In the genomic region with DNA sequence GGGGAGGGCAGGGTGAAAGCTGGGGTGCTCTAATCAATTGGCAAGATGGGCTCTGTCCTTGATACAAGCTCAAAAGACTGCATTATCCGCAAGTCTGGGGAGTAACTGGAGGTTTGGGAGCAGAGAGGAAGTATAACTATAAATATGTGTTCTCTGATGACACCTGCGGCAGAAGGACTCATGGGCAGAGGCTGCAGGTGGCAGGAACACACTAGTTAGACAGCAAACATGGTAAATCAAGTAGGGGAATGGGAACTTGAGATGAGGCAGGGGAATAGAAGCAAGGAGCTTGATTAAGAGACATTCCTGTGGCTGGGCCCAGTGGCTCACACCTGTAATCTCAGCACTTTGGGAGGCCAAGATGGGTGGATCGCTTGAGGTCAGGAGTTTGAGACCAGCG, we compare ENCODE assay signal across 17 cellular contexts. TPM values are rescaled to one million over a fixed set of nuclear protein-coding genes. Genes with fewer than 3 reads are reported as not detected.
DNase-seq lines count a peak whose midpoint lies in the region; ATAC-seq, FAIRE-seq and TF ChIP-seq lines count a peak whose summit lies in the region.
"Had no signal": no experiment of that assay in that cellular context is flagged by ENCODE, and none has a peak within 500 bp of the region (broad histone marks: within the 10 kb centered on the region; RNA-seq: fewer than 3 reads in every experiment).

No MANE protein-coding gene starts in this region.

- H3F3A ChIP-seq in Loucy (ENCODE audit: low read depth): no peaks in the 10 kb centered on the region

- no peak for TF ChIP-seq CTCF in Loucy (conservative IDR thresholded peaks at IDR 0.05; ENCODE audit: low read length)
- TF ChIP-seq CTCF in GM12878 (IDR thresholded peaks at IDR 0.05 in 2 of 3, conservative IDR thresholded peaks at IDR 0.05 in 1 of 3; ENCODE audit: control insufficient read depth in 2 of 3, extremely low read depth in 1 of 3, insufficient read depth in 1 of 3, low read depth in 3 of 3, low read length in 3 of 3): no peak
- TF ChIP-seq CTCF in stomach (IDR thresholded peaks at IDR 0.05): no peak

- RAD21 ChIA-PET in GM12878 (lab: Charles Lee; ENCODE audit: unreplicated experiment): interaction anchor here (0.7 to 3.5 kb wide), 17 partner anchors 9 to 117 kb away, joined by 3 to 34 read pairs (median 9); no protein-coding TSS in a partner anchor

- no peaks in the 10 kb centered on the region for H3K9me3 Mint-ChIP-seq in activated naive CD4-positive, alpha-beta T cell treated with anti-CD3 and anti-CD28 coated beads for 36 hours

- TF ChIP-seq RAD21 in GM12878 (IDR thresholded peaks at IDR 0.05; ENCODE audit: insufficient read depth, low read depth, low read length): no peak

- POLR2A ChIA-PET in GM12878 (lab: Charles Lee): interaction anchor here (1.0 to 2.8 kb wide), 7 partner anchors 13 to 114 kb away, joined by 3 to 23 read pairs (median 7); no protein-coding TSS in a partner anchor

- H3K9me3 ChIP-seq in Loucy (ENCODE audit: insufficient read depth, low read depth, low read length) (no peaks in the 10 kb centered on the region), GM12878 (replicated peaks; ENCODE audit: control insufficient read depth, insufficient read depth, low read length) (no peaks in the 10 kb centered on the region), stomach (no peaks in the 10 kb centered on the region)
- H3K9me3 ChIP-seq: adrenal gland, left ventricle myocardium inferior, thyroid gland had no signal

- H3K27me3 ChIP-seq in Loucy (ENCODE audit: insufficient read depth, low read length, poor library complexity, severe bottlenecking) (no peaks in the 10 kb centered on the region), GM12878 (replicated peaks in 1 of 2; ENCODE audit: control insufficient read depth in 2 of 2, insufficient read depth in 2 of 2, low read length in 1 of 2) (no peaks in the 10 kb centered on the region), stomach (no peaks in the 10 kb centered on the region)
- H3K27me3 ChIP-seq: adrenal gland, thyroid gland had no signal

- intact Hi-C loops in activated naive CD4-positive, alpha-beta T cell treated with anti-CD3 and anti-CD28 coated beads for 36 hours (cut with micrococcal nuclease): no loop called here
- intact Hi-C loops in GM12878 (cut with micrococcal nuclease; ENCODE audit: unreplicated experiment): no loop called here
- intact Hi-C loops in stomach (cut with DNase I; ENCODE audit: low total_unique reads): no loop called here

- CTCF ChIA-PET in activated naive CD4-positive, alpha-beta T cell treated with anti-CD3 and anti-CD28 coated beads for 36 hours (lab: Charles Lee): interaction anchor here (1.3 to 1.4 kb wide), 2 partner anchors 12 to 14 kb away, joined by 4 read pairs; no protein-coding TSS in a partner anchor
- CTCF ChIA-PET in GM12878 (lab: Yijun Ruan, JAX): interaction anchor here (0.5 to 2.1 kb wide), 7 partner anchors 10 to 86 kb away, joined by 3 to 5 read pairs (median 4); no protein-coding TSS in a partner anchor

- no peak for TF ChIP-seq EP300 in GM12878 (IDR thresholded peaks at IDR 0.05; ENCODE audit: borderline replicate concordance in 1 of 2, control insufficient read depth in 1 of 2, low read depth in 2 of 2, low read length in 2 of 2)
- no peak for TF ChIP-seq EP300 in stomach (IDR thresholded peaks at IDR 0.05)

- peak; percentile 11 for ATAC-seq in GM12878
- ATAC-seq: HepG2 had no signal

- TF ChIP-seq POLR2A in GM12878 (IDR thresholded peaks at IDR 0.05; ENCODE audit: low read depth, low read length): no peak
- TF ChIP-seq POLR2A in stomach (IDR thresholded peaks at IDR 0.05): no peak

- DNase-seq in activated naive CD4-positive, alpha-beta T cell treated with anti-CD3 and anti-CD28 coated beads for 36 hours: no peak
- DNase-seq in activated naive CD4-positive, alpha-beta T cell treated with Interleukin-2 at 50 U/mL for 16 hours: no peak
- no peak for DNase-seq in GM12878 (ENCODE audit: low read depth, low spot score)
- DNase-seq in stomach: no peak
- no peak for DNase-seq in NCI-H1930 (lab: John Stamatoyannopoulos, UW)
- no peak for DNase-seq in stimulated activated CD4-positive, alpha-beta T cell treated with anti-CD3 and anti-CD28 coated beads, Interleukin-2, amount 100 ng/mL, for 24 hours
- DNase-seq in Kasumi-1 (lab: John Stamatoyannopoulos, UW): no peak
- DNase-seq: adrenal gland, DMS 273 treated with DMSO at 0.1 percent for 48 hours, H9, left ventricle myocardium inferior, NCI-H1105, NCI-H2171 treated with DMSO at 0.1 percent for 48 hours, thyroid gland had no signal

- no peak overlapping the region for H3K9ac ChIP-seq in Loucy (ENCODE audit: low read depth, low read length, poor library complexity, severe bottlenecking)
- peak overlapping the region; percentile 60 for H3K9ac ChIP-seq in GM12878 (ENCODE audit: control insufficient read depth, insufficient read depth, low read length)

- WGBS in GM12878 (ENCODE audit: insufficient coverage, insufficient replicate concordance, low lambda C conversion rate, missing lambda C conversion rate): 40% methylated on average over 4 of the region's 4 CpGs
- WGBS in stomach, 5 donors: 67 to 87% (median 79%) methylated on average over 4 of the region's 4 CpGs

- H3K27ac Mint-ChIP-seq in activated naive CD4-positive, alpha-beta T cell treated with anti-CD3 and anti-CD28 coated beads for 36 hours: peak overlapping the region; percentile 67
- H3K27ac Mint-ChIP-seq: H9 had no signal

- no peak overlapping the region for H3K4me3 ChIP-seq in Loucy (ENCODE audit: low read length, poor library complexity, severe bottlenecking)
- peak overlapping the region; percentile 23; the same call in 1 of the 2 replicates for H3K4me3 ChIP-seq in GM12878
- H3K4me3 ChIP-seq in stomach: no peak overlapping the region
- H3K4me3 ChIP-seq: adrenal gland, left ventricle myocardium inferior, thyroid gland had no signal

- FAIRE-seq in GM12878 (lab: Jason Lieb, UNC): no peak
- FAIRE-seq: endometrium, HepG2 had no signal

- SMC1A ChIA-PET in GM12878 (lab: Charles Lee; ENCODE audit: uncharacterized antibody, unreplicated experiment): interaction anchor here (0.7 to 5.9 kb wide), 18 partner anchors 11 to 132 kb away, joined by 3 to 75 read pairs (median 4); no protein-coding TSS in a partner anchor

- no peaks in the 10 kb centered on the region for H3K9me2 ChIP-seq in Loucy (replicated peaks; ENCODE audit: low read depth, low read length)

- no peak overlapping the region for H2AFZ ChIP-seq in Loucy (ENCODE audit: low read length)
- H2AFZ ChIP-seq in GM12878 (ENCODE audit: control insufficient read depth, low read depth, low read length): no peak overlapping the region

- peaks cover 82% of the 10 kb centered on the region for H3K79me2 ChIP-seq in Loucy (ENCODE audit: insufficient read depth, low read length)
- H3K79me2 ChIP-seq in GM12878 (ENCODE audit: control insufficient read depth, insufficient read depth, low read length): peaks cover 84% of the 10 kb centered on the region

- peaks cover 30% of the 10 kb centered on the region for H3K4me1 ChIP-seq in Loucy (ENCODE audit: insufficient read depth, low read length, poor library complexity, severe bottlenecking)
- H3K4me1 ChIP-seq in GM12878 (ENCODE audit: control insufficient read depth, insufficient read depth, low read length): peaks cover 24% of the 10 kb centered on the region
- H3K4me1 ChIP-seq in stomach: peaks cover 0 to 22% (median 6%) of the 10 kb centered on the region in 4 donors
- H3K4me1 ChIP-seq: adrenal gland had no signal

- H3K4me3 Mint-ChIP-seq in activated naive CD4-positive, alpha-beta T cell treated with anti-CD3 and anti-CD28 coated beads for 36 hours: no peak overlapping the region

- no peaks in the 10 kb centered on the region for H4K20me1 ChIP-seq in Loucy (ENCODE audit: insufficient read depth, low read length, poor library complexity, severe bottlenecking)
- no peaks in the 10 kb centered on the region for H4K20me1 ChIP-seq in GM12878 (ENCODE audit: control insufficient read depth, insufficient read depth)

- H3K27ac ChIP-seq in GM12878 (ENCODE audit: control insufficient read depth, insufficient read depth) (peak overlapping the region; percentile 88), stomach (peak overlapping the region in 3 of 5 donors; percentile 21 to 62 (median 34))
- H3K27ac ChIP-seq: adrenal gland, left ventricle myocardium inferior, thyroid gland had no signal

- H3K36me3 ChIP-seq in Loucy (ENCODE audit: insufficient read depth, low read length) (no peaks in the 10 kb centered on the region), GM12878 (ENCODE audit: control insufficient read depth in 2 of 2, insufficient read depth in 2 of 2, low read length in 1 of 2) (peaks cover 0 to 2% of the 10 kb centered on the region in 2 experiments; a peak in 2 of 4 replicates), stomach (no peaks in the 10 kb centered on the region)
- H3K36me3 ChIP-seq: adrenal gland, left ventricle myocardium inferior, thyroid gland had no signal

- H3K27me3 Mint-ChIP-seq in activated naive CD4-positive, alpha-beta T cell treated with anti-CD3 and anti-CD28 coated beads for 36 hours (ENCODE audit: low read depth): no peaks in the 10 kb centered on the region

- H3K36me3 Mint-ChIP-seq in activated naive CD4-positive, alpha-beta T cell treated with anti-CD3 and anti-CD28 coated beads for 36 hours (ENCODE audit: low read depth): peaks cover 4% of the 10 kb centered on the region

- in situ Hi-C loops in GM12878 (cut with MboI): no loop called here

- BruUV-seq in GM12878 (replicated peaks; lab: Mats Ljungman, UMichigan): no TSS peak

- H3K4me2 ChIP-seq in Loucy (ENCODE audit: low read depth, low read length, poor library complexity, severe bottlenecking) (peak overlapping the region; percentile 54), GM12878 (ENCODE audit: control insufficient read depth, insufficient read depth) (peak overlapping the region; percentile 57)

- H3K4me1 Mint-ChIP-seq in activated naive CD4-positive, alpha-beta T cell treated with anti-CD3 and anti-CD28 coated beads for 36 hours (ENCODE audit: low read depth): peaks cover 30% of the 10 kb centered on the region

RNA-seq across cellular contexts. Expression of a gene that starts 30.3 kb away (rescaled TPM):
- 10 to 100 TPM; 67.5 to 78.3 TPM for total RNA-seq in activated naive CD4-positive, alpha-beta T cell treated with anti-CD3 and anti-CD28 coated beads for 36 hours
- total RNA-seq in GM12878 (2013; cell fraction: nucleolus; rRNA removed): 127 and 135 TPM in 2 replicates
- total RNA-seq in GM12878 (2014; rRNA removed): 62.9 and 64.1 TPM in 2 replicates
- total RNA-seq in GM12878 (2014; rRNA removed; fragmentation: Illumina TruSeq; extraction: Trizol): 93.8 and 97.0 TPM in 2 replicates
- total RNA-seq in GM12878 (2021): 133 and 147 TPM in 2 replicates
- polyA plus RNA-seq in GM12878 (2011; ENCODE audit: low read depth): 47.8 TPM
- polyA plus RNA-seq in GM12878 (2011; rRNA removed): 196 and 229 TPM in 2 replicates
- polyA plus RNA-seq in GM12878 (2011; cell fraction: cytosol; rRNA removed): 102 and 107 TPM in 2 replicates
- 109 and 117 TPM in 2 replicates for polyA plus RNA-seq in GM12878 (2011; cell fraction: nucleus; rRNA removed)
- 97.8 and 124 TPM in 2 replicates for polyA plus RNA-seq in GM12878 (2012)
- 138 and 150 TPM in 2 replicates for polyA plus RNA-seq in GM12878 (2014; fragmentation: Illumina TruSeq; extraction: Trizol)
- 10 to 100 TPM; 19.4 to 29.4 TPM for polyA plus RNA-seq in GM12878 (2014; fragmentation: Nextera tagmentation; extraction: Ambion mirVana)
- polyA plus RNA-seq in GM12878 (2014; rRNA removed): 77.0 and 88.7 TPM in 2 replicates
- polyA plus RNA-seq in GM12878 (2016; fragmentation: Nextera tagmentation; extraction: Ambion mirVana): 100 to 1,000 TPM; 202 to 208 TPM
- polyA minus RNA-seq in GM12878 (2011; rRNA and poly(A)+ RNA removed): 189 and 277 TPM in 2 replicates
- 51.5 and 57.2 TPM in 2 replicates for polyA minus RNA-seq in GM12878 (2011; cell fraction: cytosol; rRNA and poly(A)+ RNA removed)
- polyA minus RNA-seq in GM12878 (2011; cell fraction: nucleus; rRNA and poly(A)+ RNA removed): 31.6 and 79.4 TPM in 2 replicates
- total RNA-seq in stomach: 10 to 100 TPM in 3 of 5 donors, 1 to 10 TPM in 2; 3.5 to 25.0 (median 11.6) TPM
- polyA plus RNA-seq in stomach: 10 to 100 TPM in 2 of 3 donors, 1 to 10 TPM in 1; 3.7 to 17.8 (median 14.8) TPM
